In genomic region chr16:79408355-79408754, GRCh38 we compare ENCODE assay signal across 37 cellular contexts.
DNase-seq lines count a peak whose midpoint lies in the region; ATAC-seq, FAIRE-seq and TF ChIP-seq lines count a peak whose summit lies in the region.
"Had no signal": no experiment of that assay in that cellular context is flagged by ENCODE, and none has a peak within 500 bp of the region (broad histone marks: within the 10 kb centered on the region; RNA-seq: fewer than 3 reads in every experiment).

No MANE protein-coding gene starts in this region.

- ATAC-seq in GM23338 = no peak
- ATAC-seq in WTC11 = no peak
- no peak for ATAC-seq in K562
- ATAC-seq in HG02870 (IDR thresholded peaks at IDR 0.05; ENCODE audit: unreplicated experiment) = no peak
- ATAC-seq: A549; CD8-positive, alpha-beta T cell had no signal

- H3K27me3 Mint-ChIP-seq in GM23338 (ENCODE audit: insufficient read depth, low read depth, poor library complexity) (peaks cover 4% of the 10 kb centered on the region), WTC11 (ENCODE audit: low read depth) (peaks cover 4% of the 10 kb centered on the region; the same call in 1 of the 2 replicates)
- H3K27me3 Mint-ChIP-seq: CD4-positive, alpha-beta memory T cell; CD4-positive, alpha-beta T cell; CD4-positive, CD25-positive, alpha-beta regulatory T cell had no signal

- no peak overlapping the region for H3K18ac ChIP-seq in mesendoderm (ENCODE audit: low read length)

- CTCF ChIA-PET in WTC11 (lab: Charles Lee) = interaction anchor here (0.6 kb wide), 1 partner anchor 907 kb away, joined by 4 read pairs; no protein-coding TSS in a partner anchor
- CTCF ChIA-PET in K562 (lab: Yijun Ruan, JAX; ENCODE audit: low intra/inter-chr PET ratio) = no interaction called here

- TF ChIP-seq RAD21 in K562 (CRISPR knock-in tag; conservative IDR thresholded peaks at IDR 0.05 in 1 of 2, IDR thresholded peaks at IDR 0.05 in 1 of 2) = no peak

- H2AK5ac ChIP-seq in mesendoderm (ENCODE audit: low read length) = no peak overlapping the region

- no peak overlapping the region for H3K4ac ChIP-seq in mesendoderm (ENCODE audit: low read depth, low read length)

- no peak overlapping the region for H3K4me2 ChIP-seq in GM23338
- no peak overlapping the region for H3K4me2 ChIP-seq in K562 (ENCODE audit: insufficient read depth, low read length)
- no peak overlapping the region for H3K4me2 ChIP-seq in mesendoderm (ENCODE audit: low read length)
- H3K4me2 ChIP-seq: A549; BLaER1; BLaER1 treated with 17β-estradiol and CSF1 and Interleukin-3, amounts not matched to agents 10 nM and 100 nM had no signal

- H3K9me2 ChIP-seq in GM23338 (ENCODE audit: insufficient read depth) = peaks cover 12% of the 10 kb centered on the region

- no peak overlapping the region for H2BK15ac ChIP-seq in mesendoderm (replicated peaks; ENCODE audit: low read depth)

- H3K4me1 ChIP-seq in GM23338 (ENCODE audit: insufficient read depth) (peaks cover 14% of the 10 kb centered on the region), K562 (replicated peaks in 1 of 2; ENCODE audit: control insufficient read depth in 2 of 2, insufficient read depth in 2 of 2, low read length in 2 of 2) (peaks cover 0 to 11% of the 10 kb centered on the region in 2 experiments; a peak in 3 of 5 replicates), mesendoderm (ENCODE audit: control insufficient read depth, low read depth, low read length) (peaks cover 10% of the 10 kb centered on the region)
- H3K4me1 ChIP-seq: A549, BE2C, BLaER1, Caco-2 had no signal

- H2BK120ac ChIP-seq in mesendoderm (ENCODE audit: low read depth, low read length) = no peak overlapping the region

- no peak for TF ChIP-seq POLR2A in K562 (conservative IDR thresholded peaks at IDR 0.05)

- H3K4me3 ChIP-seq in GM23338 = no peak overlapping the region
- no peak overlapping the region for H3K4me3 ChIP-seq in K562
- no peak overlapping the region for H3K4me3 ChIP-seq in mesendoderm (ENCODE audit: low read length)
- H3K4me3 ChIP-seq: A549; BLaER1; BLaER1 treated with 17β-estradiol and CSF1 and Interleukin-3, amounts not matched to agents 10 nM and 100 nM had no signal

- H3K27ac ChIP-seq in GM23338 (ENCODE audit: low read depth) = no peak overlapping the region
- no peak overlapping the region for H3K27ac ChIP-seq in K562 (ENCODE audit: extremely low read depth, low read depth, low read length)
- no peak overlapping the region for H3K27ac ChIP-seq in mesendoderm (ENCODE audit: low read depth, low read length)
- H3K27ac ChIP-seq: 22Rv1; A549; BLaER1; BLaER1 treated with 17β-estradiol and CSF1 and Interleukin-3, amounts not matched to agents 10 nM and 100 nM; C4-2B had no signal

- peak overlapping the region; percentile 80; the same call in 1 of the 2 replicates for H2AFZ ChIP-seq in GM23338
- H2AFZ ChIP-seq in K562 (ENCODE audit: low read depth, low read length) = no peak overlapping the region

- FAIRE-seq in K562 (lab: Jason Lieb, UNC) (no peak), HTR-8/SVneo (lab: Jason Lieb, UNC) (no peak)
- FAIRE-seq: A204.1, A549, D721Med had no signal

- H3K9ac ChIP-seq in K562 (ENCODE audit: insufficient read depth in 1 of 2, low read depth in 2 of 2, low read length in 2 of 2) (no peak overlapping the region), mesendoderm (ENCODE audit: low read length) (no peak overlapping the region)
- H3K9ac ChIP-seq: BLaER1; BLaER1 treated with 17β-estradiol and CSF1 and Interleukin-3, amounts not matched to agents 10 nM and 100 nM had no signal

- in situ Hi-C loops in K562 (cut with MboI) = no loop called here

- POLR2A ChIA-PET in WTC11 (lab: Charles Lee) = interaction anchor here (0.6 kb wide), 1 partner anchor 74 kb away, joined by 8 read pairs; no protein-coding TSS in a partner anchor
- POLR2A ChIA-PET in K562 (lab: Yijun Ruan, JAX) = no interaction called here

- no peak for TF ChIP-seq EP300 in K562 (IDR thresholded peaks at IDR 0.05; ENCODE audit: low read length)

- H3K79me1 ChIP-seq in mesendoderm (ENCODE audit: low read length) = no peaks in the 10 kb centered on the region

- peak overlapping the region; percentile 6 for H3K56ac ChIP-seq in mesendoderm (ENCODE audit: low read length)

- H3F3A ChIP-seq in GM23338 (replicated peaks; ENCODE audit: low read depth) = no peaks in the 10 kb centered on the region

- no peaks in the 10 kb centered on the region for H3K36me3 ChIP-seq in GM23338 (ENCODE audit: insufficient read depth)
- H3K36me3 ChIP-seq in K562 (ENCODE audit: control insufficient read depth, insufficient read depth, low read length) = no peaks in the 10 kb centered on the region
- no peaks in the 10 kb centered on the region for H3K36me3 ChIP-seq in mesendoderm (ENCODE audit: control insufficient read depth, insufficient read depth, low read length)
- H3K36me3 ChIP-seq: BE2C; BLaER1; BLaER1 treated with 17β-estradiol and CSF1 and Interleukin-3, amounts not matched to agents 10 nM and 100 nM had no signal

- BruUV-seq in K562 (replicated peaks; lab: Mats Ljungman, UMichigan) = no TSS peak

- no peak overlapping the region for H2BK5ac ChIP-seq in mesendoderm (ENCODE audit: low read length)

- H3K9me3 ChIP-seq in K562 (replicated peaks; ENCODE audit: control insufficient read depth, insufficient read depth, low read depth, low read length) = no peaks in the 10 kb centered on the region; the same call in 1 of the 2 replicates
- H3K9me3 ChIP-seq: BE2C, BLaER1, Caco-2 had no signal

- intact Hi-C loops in K562 (cut with micrococcal nuclease) = no loop called here

- no peak overlapping the region for H4K8ac ChIP-seq in mesendoderm (ENCODE audit: low read depth, low read length)

- H4K20me1 ChIP-seq in GM23338 (replicated peaks; ENCODE audit: insufficient read depth) (no peaks in the 10 kb centered on the region), K562 (replicated peaks; ENCODE audit: control insufficient read depth, insufficient read depth, low read length) (no peaks in the 10 kb centered on the region)
- H4K20me1 ChIP-seq: BLaER1; BLaER1 treated with 17β-estradiol and CSF1 and Interleukin-3, amounts not matched to agents 10 nM and 100 nM had no signal

- H3K27me3 ChIP-seq in GM23338 (ENCODE audit: insufficient read depth) (no peaks in the 10 kb centered on the region), K562 (ENCODE audit: control insufficient read depth in 2 of 2, insufficient read depth in 2 of 2, low read length in 2 of 2) (peaks cover 6 to 14% of the 10 kb centered on the region in 2 experiments; a peak in 3 of 5 replicates), mesendoderm (ENCODE audit: insufficient read depth, low read length, poor library complexity) (no peaks in the 10 kb centered on the region)
- H3K27me3 ChIP-seq: BE2C; BLaER1; BLaER1 treated with 17β-estradiol and CSF1 and Interleukin-3, amounts not matched to agents 10 nM and 100 nM had no signal

- 32% methylated on average over 6 of the region's 6 CpGs for WGBS in K562 (ENCODE audit: insufficient coverage, low coverage, missing lambda C conversion rate)
- WGBS in mesendoderm (ENCODE audit: extremely low coverage, insufficient coverage, low lambda C conversion rate) = no CpG with 5 or more reads among the region's 6 CpGs

- H3K79me2 ChIP-seq in GM23338 (replicated peaks; ENCODE audit: insufficient read depth) (no peaks in the 10 kb centered on the region), K562 (ENCODE audit: control insufficient read depth, insufficient read depth, low read length) (no peaks in the 10 kb centered on the region), mesendoderm (ENCODE audit: control insufficient read depth, insufficient read depth, low read length) (no peaks in the 10 kb centered on the region)

- H3K4me1 Mint-ChIP-seq in GM23338 (peaks cover 27% of the 10 kb centered on the region), WTC11 (peaks cover 42% of the 10 kb centered on the region)
- H3K4me1 Mint-ChIP-seq: B cell had no signal

- H3K27ac Mint-ChIP-seq in GM23338 = no peak overlapping the region
- no peak overlapping the region for H3K27ac Mint-ChIP-seq in WTC11
- H3K27ac Mint-ChIP-seq: B cell; CD4-positive, alpha-beta memory T cell; CD4-positive, alpha-beta T cell; CD4-positive, CD25-positive, alpha-beta regulatory T cell; CD8-positive, alpha-beta T cell had no signal

- H3K9me3 Mint-ChIP-seq in GM23338 = peaks cover 6% of the 10 kb centered on the region; the same call in 2 of the 3 replicates
- peaks cover 10% of the 10 kb centered on the region for H3K9me3 Mint-ChIP-seq in WTC11
- H3K9me3 Mint-ChIP-seq: CD4-positive, alpha-beta T cell; CD8-positive, alpha-beta memory T cell had no signal

- H3K36me3 Mint-ChIP-seq in GM23338 (ENCODE audit: low read depth) (no peaks in the 10 kb centered on the region; the same call in 2 of the 3 replicates), WTC11 (no peaks in the 10 kb centered on the region)
- H3K36me3 Mint-ChIP-seq: CD14-positive monocyte; CD4-positive, alpha-beta memory T cell; CD4-positive, CD25-positive, alpha-beta regulatory T cell; CD8-positive, alpha-beta T cell had no signal

- no peak overlapping the region for H3K23ac ChIP-seq in mesendoderm (ENCODE audit: low read length)

- TF ChIP-seq CTCF in GM23338 (conservative IDR thresholded peaks at IDR 0.05; ENCODE audit: low read depth in 2 of 2) (no peak), WTC11 (IDR thresholded peaks at IDR 0.05) (no peak), K562 (IDR thresholded peaks at IDR 0.05 in 2 of 3, conservative IDR thresholded peaks at IDR 0.05 in 1 of 3; ENCODE audit: insufficient read depth in 2 of 3, low read depth in 1 of 3, low read length in 3 of 3) (no peak)

- no peak for DNase-seq in GM23338 (ENCODE audit: low spot score)
- no peak for DNase-seq in WTC11 (ENCODE audit: low spot score)
- no peak for DNase-seq in K562 (ENCODE audit: extremely low read depth in 1 of 4, low spot score in 3 of 4)
- DNase-seq in mesendoderm = no peak
- no peak for DNase-seq in SKM-1 treated with dmso at 0.1 percent for 144 hours (lab: John Stamatoyannopoulos, UW; ENCODE audit: unreplicated experiment)
- DNase-seq in NCI-H82 treated with DMSO at 0.1 percent for 48 hours (lab: John Stamatoyannopoulos, UW; ENCODE audit: unreplicated experiment) = no peak
- no peak for DNase-seq in HTR-8/SVneo (ENCODE audit: insufficient read length, low spot score)
- DNase-seq: 8988T; ACHN; AML-193; BE2C; C1 segment of cervical spinal cord; Caco-2; Calu3; CD4-positive, alpha-beta memory T cell; CD4-positive, alpha-beta T cell; CD4-positive, CD25-positive, alpha-beta regulatory T cell; CD8-positive, alpha-beta memory T cell; CD8-positive, alpha-beta T cell; COR-L47; DMS 273 treated with DMSO at 0.1 percent for 48 hours; DMS153; DMS53; DMS79; DMS79 treated with DMSO at 0.1 percent for 48 hours; DND-41; EL had no signal

- no peak overlapping the region for H3K4me3 Mint-ChIP-seq in GM23338
- H3K4me3 Mint-ChIP-seq in WTC11 = no peak overlapping the region
- H3K4me3 Mint-ChIP-seq: B cell; CD14-positive monocyte; CD4-positive, alpha-beta memory T cell; CD4-positive, alpha-beta T cell; CD4-positive, CD25-positive, alpha-beta regulatory T cell; CD8-positive, alpha-beta memory T cell; CD8-positive, alpha-beta T cell had no signal

- no peak overlapping the region for H4K5ac ChIP-seq in mesendoderm (ENCODE audit: low read length)

- no peaks in the 10 kb centered on the region for H3K9me1 ChIP-seq in K562 (ENCODE audit: control insufficient read depth, insufficient read depth, low read length)

TF ChIP-seq in WTC11, 78 proteins besides CTCF, POLR2A, EP300 and RAD21 (continues in another document):
- TF ChIP-seq ETV6 (CRISPR knock-in tag; IDR thresholded peaks at IDR 0.05) = no peak

TF ChIP-seq in K562, 482 proteins besides CTCF, POLR2A, EP300 and RAD21 (continues in another document):
- TF ChIP-seq KAT8 (IDR thresholded peaks at IDR 0.05; ENCODE audit: low read depth) = no peak
